Comparison of ENCODE assay signal across 23 cellular contexts in the genomic region with DNA sequence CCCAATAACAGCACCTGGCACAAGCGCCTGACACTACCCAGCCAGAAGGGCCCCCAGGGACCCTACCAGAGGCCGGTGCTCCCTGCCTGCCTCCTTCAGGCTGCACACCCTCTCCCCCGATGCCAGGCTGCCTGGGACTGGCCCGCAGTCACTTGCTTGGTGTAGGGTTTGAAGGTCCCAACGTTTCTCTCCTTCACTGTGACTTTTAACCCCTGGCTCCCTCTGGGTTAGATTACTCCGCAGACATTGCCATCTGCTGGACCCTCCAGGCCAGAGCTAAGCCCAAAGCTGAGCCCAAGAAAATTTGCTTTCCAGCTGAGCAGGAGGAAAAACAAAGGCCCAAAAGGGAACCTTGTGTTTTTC. TPM values are rescaled to one million over a fixed set of nuclear protein-coding genes. Genes with fewer than 3 reads are reported as not detected.
"Had no signal": no experiment of that assay in that cellular context is flagged by ENCODE, and none has a peak within 500 bp of the region (broad histone marks: within the 10 kb centered on the region; RNA-seq: fewer than 3 reads in every experiment).

No MANE protein-coding gene starts in this region.

- ATAC-seq: activated CD8-positive, alpha-beta memory T cell treated with anti-CD3 and anti-CD28 coated beads, Interleukin-2, amount 10 ng/mL, durations not matched to agents 7 days and 5 days; esophagus mucosa; naive thymus-derived CD4-positive, alpha-beta T cell; sciatic nerve; stimulated activated naive CD8-positive, alpha-beta T cell treated with anti-CD3 and anti-CD28 coated beads, Interleukin-15, Interleukin-2, amounts not matched to agents 100 U/mL and 50 U/mL, for 24 hours had no signal

- H3K4me1 ChIP-seq: prostate gland, upper lobe of left lung had no signal

- H3K36me3 Mint-ChIP-seq: activated CD8-positive, alpha-beta memory T cell treated with anti-CD3 and anti-CD28 coated beads, Interleukin-2, amount 10 ng/mL, durations not matched to agents 7 days and 5 days; activated naive CD8-positive, alpha-beta T cell treated with anti-CD3 and anti-CD28 coated beads, Interleukin-2, amount 10 ng/mL, durations not matched to agents 7 days and 5 days; naive thymus-derived CD4-positive, alpha-beta T cell had no signal

- H3K9me3 ChIP-seq: prostate gland, suprapubic skin, upper lobe of left lung had no signal

- FAIRE-seq: TTC549 had no signal

- H3K27ac Mint-ChIP-seq: activated CD8-positive, alpha-beta memory T cell treated with anti-CD3 and anti-CD28 coated beads, Interleukin-2, amount 10 ng/mL, durations not matched to agents 7 days and 5 days; activated naive CD8-positive, alpha-beta T cell treated with anti-CD3 and anti-CD28 coated beads, Interleukin-2, amount 10 ng/mL, durations not matched to agents 7 days and 5 days; naive thymus-derived CD4-positive, alpha-beta T cell; T-helper 1 cell treated with Interleukin-12 subunit alpha and Interleukin-12 subunit beta and Interleukin-4 antibody, amounts not matched to agents 30 μg/mL and 1 μg/mL, for 36 hours had no signal

- H3K4me1 Mint-ChIP-seq: activated CD8-positive, alpha-beta memory T cell treated with anti-CD3 and anti-CD28 coated beads, Interleukin-2, amount 10 ng/mL, durations not matched to agents 7 days and 5 days; naive thymus-derived CD4-positive, alpha-beta T cell had no signal

- H3K9me3 Mint-ChIP-seq: activated naive CD8-positive, alpha-beta T cell treated with anti-CD3 and anti-CD28 coated beads, Interleukin-2, amount 10 ng/mL, durations not matched to agents 7 days and 5 days; naive thymus-derived CD4-positive, alpha-beta T cell; T-helper 1 cell treated with Interleukin-12 subunit alpha and Interleukin-12 subunit beta and Interleukin-4 antibody, amounts not matched to agents 30 μg/mL and 1 μg/mL, for 36 hours had no signal

- H3K4me3 Mint-ChIP-seq: activated CD8-positive, alpha-beta memory T cell treated with anti-CD3 and anti-CD28 coated beads, Interleukin-2, amount 10 ng/mL, durations not matched to agents 7 days and 5 days; activated naive CD8-positive, alpha-beta T cell treated with anti-CD3 and anti-CD28 coated beads, Interleukin-2, amount 10 ng/mL, durations not matched to agents 7 days and 5 days; naive thymus-derived CD4-positive, alpha-beta T cell; T-helper 1 cell treated with Interleukin-12 subunit alpha and Interleukin-12 subunit beta and Interleukin-4 antibody, amounts not matched to agents 30 μg/mL and 1 μg/mL, for 36 hours had no signal

- H3K4me3 ChIP-seq: lung, prostate gland, suprapubic skin, upper lobe of left lung had no signal

- DNase-seq: activated CD4-positive, alpha-beta T cell treated with anti-CD3 and anti-CD28 coated beads, Interleukin-2, amount 50 U/mL, for 4 hours; activated CD4-positive, CD25-positive, alpha-beta regulatory T cell treated with anti-CD3 and anti-CD28 coated beads, Interleukin-2, amount 50 U/mL, for 72 hours; activated CD8-positive, alpha-beta memory T cell treated with anti-CD3 and anti-CD28 coated beads, Interleukin-2, amount 10 ng/mL, durations not matched to agents 7 days and 5 days; activated gamma-delta T cell; activated naive CD8-positive, alpha-beta T cell treated with anti-CD3 and anti-CD28 coated beads, Interleukin-2, amount 10 ng/mL, durations not matched to agents 7 days and 5 days; activated T-cell treated with anti-CD3 and anti-CD28 coated beads, Interleukin-2, amount 50 U/mL, for 48 hours; anterior cingulate cortex; hypothalamus; midbrain; naive thymus-derived CD4-positive, alpha-beta T cell; occipital lobe; stimulated activated CD4-positive, alpha-beta T cell treated with anti-CD3 and anti-CD28 coated beads, Interleukin-12 subunit alpha, Interleukin-12 subunit beta, amount 100 ng/mL, for 4 hours; stimulated activated naive CD8-positive, alpha-beta T cell treated with anti-CD3 and anti-CD28 coated beads, Interleukin-15, Interleukin-2, amounts not matched to agents 100 U/mL and 50 U/mL, for 24 hours; upper lobe of left lung had no signal

- H3K36me3 ChIP-seq: prostate gland, suprapubic skin, upper lobe of left lung had no signal

- H3K27ac ChIP-seq: prostate gland, suprapubic skin, upper lobe of left lung had no signal

RNA-seq across cellular contexts. Expression of gene LRIT2, which starts 24.1 kb away (rescaled TPM):
- total RNA-seq: activated CD8-positive, alpha-beta memory T cell treated with anti-CD3 and anti-CD28 coated beads, Interleukin-2, amount 10 ng/mL, durations not matched to agents 7 days and 5 days; activated naive CD8-positive, alpha-beta T cell treated with anti-CD3 and anti-CD28 coated beads, Interleukin-2, amount 10 ng/mL, durations not matched to agents 7 days and 5 days; cerebellum; dermis microvascular lymphatic vessel endothelial cell; esophagus mucosa; lung; naive thymus-derived CD4-positive, alpha-beta T cell; occipital lobe; prostate gland; sciatic nerve; suprapubic skin; upper lobe of left lung had no signal

RNA-seq across cellular contexts. Expression of gene GPR15LG, which starts 27.6 kb away (rescaled TPM):
- total RNA-seq: activated CD8-positive, alpha-beta memory T cell treated with anti-CD3 and anti-CD28 coated beads, Interleukin-2, amount 10 ng/mL, durations not matched to agents 7 days and 5 days; activated naive CD8-positive, alpha-beta T cell treated with anti-CD3 and anti-CD28 coated beads, Interleukin-2, amount 10 ng/mL, durations not matched to agents 7 days and 5 days; dermis microvascular lymphatic vessel endothelial cell; lung; naive thymus-derived CD4-positive, alpha-beta T cell; occipital lobe; sciatic nerve had no signal

RNA-seq across cellular contexts. Expression of gene LRIT1, which starts 40.1 kb away (rescaled TPM):
- total RNA-seq: activated CD8-positive, alpha-beta memory T cell treated with anti-CD3 and anti-CD28 coated beads, Interleukin-2, amount 10 ng/mL, durations not matched to agents 7 days and 5 days; activated naive CD8-positive, alpha-beta T cell treated with anti-CD3 and anti-CD28 coated beads, Interleukin-2, amount 10 ng/mL, durations not matched to agents 7 days and 5 days; cerebellum; dermis microvascular lymphatic vessel endothelial cell; esophagus mucosa; lung; naive thymus-derived CD4-positive, alpha-beta T cell; occipital lobe; sciatic nerve; suprapubic skin; upper lobe of left lung had no signal

RNA-seq across cellular contexts. Expression of gene RGR, which starts 43.6 kb away (rescaled TPM):
- total RNA-seq: activated CD8-positive, alpha-beta memory T cell treated with anti-CD3 and anti-CD28 coated beads, Interleukin-2, amount 10 ng/mL, durations not matched to agents 7 days and 5 days; activated naive CD8-positive, alpha-beta T cell treated with anti-CD3 and anti-CD28 coated beads, Interleukin-2, amount 10 ng/mL, durations not matched to agents 7 days and 5 days; dermis microvascular lymphatic vessel endothelial cell; esophagus mucosa; naive thymus-derived CD4-positive, alpha-beta T cell; prostate gland; suprapubic skin had no signal
